Comparison of ENCODE assay signal across 17 cellular contexts in the genomic region with DNA sequence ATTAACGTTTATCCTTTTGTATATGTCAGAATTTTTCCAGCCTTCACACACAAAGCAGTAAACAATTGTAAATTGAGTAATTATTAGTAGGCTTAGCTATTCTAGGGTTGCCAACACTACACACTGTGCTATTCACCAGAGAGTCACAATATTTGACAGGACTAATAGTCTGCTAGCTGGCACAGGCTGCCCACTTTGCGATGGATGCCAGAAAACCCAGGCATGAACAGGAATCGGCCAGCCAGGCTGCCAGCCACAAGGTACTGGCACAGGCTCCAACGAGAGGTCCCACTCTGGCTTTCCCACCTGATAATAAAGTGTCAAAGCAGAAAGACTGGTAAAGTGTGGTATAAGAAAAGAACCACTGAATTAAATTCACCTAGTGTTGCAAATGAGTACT.
DNase-seq lines count a peak whose midpoint lies in the region; ATAC-seq and TF ChIP-seq lines count a peak whose summit lies in the region.
"Had no signal": no experiment of that assay in that cellular context is flagged by ENCODE, and none has a peak within 500 bp of the region (broad histone marks: within the 10 kb centered on the region; RNA-seq: fewer than 3 reads in every experiment).

No MANE protein-coding gene starts in this region.

- no peaks in the 10 kb centered on the region for H3K9me3 Mint-ChIP-seq in activated CD8-positive, alpha-beta T cell treated with anti-CD3 and anti-CD28 coated beads for 36 hours
- H3K9me3 Mint-ChIP-seq: stimulated activated memory B cell treated with anti-CD40 and anti-IgM and Interleukin-4, amounts not matched to agents 10 μg/mL and 1 μg/mL and 100 μg/mL, for 72 hours had no signal

- DNase-seq in C1 segment of cervical spinal cord (lab: John Stamatoyannopoulos, UW) (peak in 12 of 14 donors; percentile 10 to 78 (median 56)), NCI-H446 treated with DMSO at 0.1 percent for 48 hours (lab: John Stamatoyannopoulos, UW) (peak; percentile 76), Right ventricle myocardium superior (peak; percentile 83), nucleus accumbens (lab: John Stamatoyannopoulos, UW) (peak in 54 of 56 donors; percentile 3 to 81 (median 48)), NCI-H1930 (lab: John Stamatoyannopoulos, UW) (no peak), GM13977 (ENCODE audit: low spot score) (no peak)
- no peak for DNase-seq in activated CD4-positive, alpha-beta T cell treated with anti-CD3 and anti-CD28 coated beads, Interleukin-2, amount 50 U/mL, for 1 hour
- DNase-seq in activated CD8-positive, alpha-beta T cell treated with anti-CD3 and anti-CD28 coated beads for 36 hours = no peak
- DNase-seq: ACHN; activated CD4-positive, alpha-beta T cell treated with anti-CD3 and anti-CD28 coated beads for 4 hours; EL; lower lobe of right lung; NCI-H1436; SJCRH30 had no signal

- no peaks in the 10 kb centered on the region for H3K27me3 Mint-ChIP-seq in activated CD8-positive, alpha-beta T cell treated with anti-CD3 and anti-CD28 coated beads for 36 hours
- H3K27me3 Mint-ChIP-seq: stimulated activated memory B cell treated with anti-CD40 and anti-IgM and Interleukin-4, amounts not matched to agents 10 μg/mL and 1 μg/mL and 100 μg/mL, for 72 hours had no signal

- peaks cover 49% of the 10 kb centered on the region for H3K36me3 Mint-ChIP-seq in activated CD8-positive, alpha-beta T cell treated with anti-CD3 and anti-CD28 coated beads for 36 hours (ENCODE audit: low read depth)

- in situ Hi-C loops in GM13977 (cut with MboI; ENCODE audit: low pct_unique_long_range_greater_than_20kb, low sequenced_read_pairs, unreplicated experiment) = no loop called here

- peaks cover 3% of the 10 kb centered on the region for H3K4me1 Mint-ChIP-seq in activated CD8-positive, alpha-beta T cell treated with anti-CD3 and anti-CD28 coated beads for 36 hours (ENCODE audit: low read depth)

- H3K4me3 Mint-ChIP-seq in activated CD8-positive, alpha-beta T cell treated with anti-CD3 and anti-CD28 coated beads for 36 hours = no peak overlapping the region
- H3K4me3 Mint-ChIP-seq: stimulated activated memory B cell treated with anti-CD40 and anti-IgM and Interleukin-4, amounts not matched to agents 10 μg/mL and 1 μg/mL and 100 μg/mL, for 72 hours had no signal

- intact Hi-C loops in Right ventricle myocardium superior (cut with DNase I) = loop anchor here (10.0 kb wide), 1 partner anchor 97 kb away; a partner anchor contains a TSS
- intact Hi-C loops in activated CD8-positive, alpha-beta T cell treated with anti-CD3 and anti-CD28 coated beads for 36 hours (cut with micrococcal nuclease) = no loop called here

- CTCF ChIA-PET in activated CD8-positive, alpha-beta T cell treated with anti-CD3 and anti-CD28 coated beads for 36 hours (lab: Charles Lee) = no interaction called here

- POLR2A ChIA-PET in activated CD8-positive, alpha-beta T cell treated with anti-CD3 and anti-CD28 coated beads for 36 hours (lab: Charles Lee) = no interaction called here

- ATAC-seq in Right ventricle myocardium superior (ENCODE audit: poor library complexity) = peak; percentile 99
- no peak for ATAC-seq in activated CD8-positive, alpha-beta T cell treated with anti-CD3 and anti-CD28 coated beads for 36 hours
- ATAC-seq: gastroesophageal sphincter; HCT116; lower lobe of right lung; stimulated activated memory B cell treated with anti-CD40 and anti-IgM and Interleukin-4, amounts not matched to agents 10 μg/mL and 1 μg/mL and 100 μg/mL, for 72 hours had no signal

- no peak for TF ChIP-seq CTCF in GM13977 (IDR thresholded peaks at IDR 0.05; ENCODE audit: extremely low read depth, insufficient read depth, missing control alignments)
- TF ChIP-seq CTCF in activated CD8-positive, alpha-beta T cell treated with anti-CD3 and anti-CD28 coated beads for 36 hours (IDR thresholded peaks at IDR 0.05) = no peak

- H3K27ac Mint-ChIP-seq in activated CD8-positive, alpha-beta T cell treated with anti-CD3 and anti-CD28 coated beads for 36 hours = no peak overlapping the region
- H3K27ac Mint-ChIP-seq: stimulated activated memory B cell treated with anti-CD40 and anti-IgM and Interleukin-4, amounts not matched to agents 10 μg/mL and 1 μg/mL and 100 μg/mL, for 72 hours had no signal

Comparison
In these comparisons a context has a peak if more than half of its experiments do, and no peak if none do; other contexts are left out.
1. DNase-seq: peak in C1 segment of cervical spinal cord (12 of 14), NCI-H446 treated with DMSO at 0.1 percent for 48 hours (single experiment), Right ventricle myocardium superior (single experiment) and nucleus accumbens (54 of 56); none in NCI-H1930 (0 of 2), activated CD4-positive, alpha-beta T cell treated with anti-CD3 and anti-CD28 coated beads, Interleukin-2, amount 50 U/mL, for 1 hour (single experiment), GM13977 (single experiment) and activated CD8-positive, alpha-beta T cell treated with anti-CD3 and anti-CD28 coated beads for 36 hours (single experiment).